In genomic region chr16:21511315-21512210, GRCh38 we compare ENCODE assay signal across 8 cellular contexts.
DNase-seq lines count a peak whose midpoint lies in the region; ATAC-seq and TF ChIP-seq lines count a peak whose summit lies in the region.
"Not testable (repeated sequence)": the region's sequence is repeated elsewhere in the genome, so short reads cannot be mapped to it uniquely, and the experiment has no call there.

No MANE protein-coding gene starts in this region.

- TF ChIP-seq CTCF in AG10803 (conservative IDR thresholded peaks at IDR 0.05; ENCODE audit: low read length); RWPE1 (conservative IDR thresholded peaks at IDR 0.05; ENCODE audit: low read depth); smooth muscle cell (IDR thresholded peaks at IDR 0.05; ENCODE audit: borderline replicate concordance, insufficient read depth, poor library complexity, severe bottlenecking): not testable (repeated sequence)
- peak; percentile 21; the same call in 1 of the 2 replicates for TF ChIP-seq CTCF in HFFc6 (IDR thresholded peaks at IDR 0.05)

- not testable (repeated sequence) for H2AFZ ChIP-seq in smooth muscle cell (ENCODE audit: low read depth)

- CTCF ChIA-PET in RWPE1 (lab: Yijun Ruan, JAX), result interaction anchor here (0.7 kb wide), 1 partner anchor 463 kb away, joined by 4 read pairs; no protein-coding TSS in a partner anchor

- H3K4me1 Mint-ChIP-seq in HFFc6 (ENCODE audit: low read depth), result peaks cover 94% of the 10 kb centered on the region
- peaks cover 69% of the 10 kb centered on the region for H3K4me1 Mint-ChIP-seq in activated T-helper 17 cell treated with anti-CD3 and anti-CD28 coated beads, Interleukin-2, amount 50 U/mL, for 72 hours

- peaks cover 100% of the 10 kb centered on the region for H4K20me1 ChIP-seq in smooth muscle cell (ENCODE audit: low read depth)

- not testable (repeated sequence) for H3K27me3 Mint-ChIP-seq in HFFc6 (ENCODE audit: insufficient read depth); activated T-helper 17 cell treated with anti-CD3 and anti-CD28 coated beads, Interleukin-2, amount 50 U/mL, for 72 hours

- not testable (repeated sequence) for H3K9me3 ChIP-seq in mucosa of rectum (ENCODE audit: control insufficient read depth in 2 of 2, low read length in 2 of 2); smooth muscle cell (replicated peaks; ENCODE audit: low read depth)

- peaks cover 54% of the 10 kb centered on the region for H3K36me3 Mint-ChIP-seq in HFFc6 (ENCODE audit: low read depth)
- H3K36me3 Mint-ChIP-seq in activated T-helper 17 cell treated with anti-CD3 and anti-CD28 coated beads, Interleukin-2, amount 50 U/mL, for 72 hours (ENCODE audit: low read depth), result peaks cover 96% of the 10 kb centered on the region

- peaks cover 99% of the 10 kb centered on the region for H3K79me2 ChIP-seq in smooth muscle cell (ENCODE audit: low read depth)

- intact Hi-C loops in cardiac septum (cut with DNase I), result not testable (repeated sequence)

- H3K27ac ChIP-seq in RWPE1 (peak overlapping the region; percentile 81), mucosa of rectum (ENCODE audit: low read depth in 2 of 2, low read length in 2 of 2) (peak overlapping the region; percentile 34 to 43), smooth muscle cell (ENCODE audit: low read depth) (peak overlapping the region; percentile 68)

- H3K36me3 ChIP-seq in mucosa of rectum (ENCODE audit: control insufficient read depth in 2 of 2, insufficient read depth in 2 of 2, low read length in 2 of 2); smooth muscle cell (ENCODE audit: low read depth): not testable (repeated sequence)

- H3K4me3 ChIP-seq in AG10803 (ENCODE audit: low read length), result 0 out of 2 replicates have a peak overlapping the region, but pooled peaks have one; percentile 22
- not testable (repeated sequence) for H3K4me3 ChIP-seq in mucosa of rectum (ENCODE audit: low read length in 2 of 2); smooth muscle cell

- H3K4me3 Mint-ChIP-seq in HFFc6, result peak overlapping the region; percentile 81
- peak overlapping the region; percentile 51 for H3K4me3 Mint-ChIP-seq in activated T-helper 17 cell treated with anti-CD3 and anti-CD28 coated beads, Interleukin-2, amount 50 U/mL, for 72 hours

- H3K27ac Mint-ChIP-seq in HFFc6, result peak overlapping the region; percentile 95
- peak overlapping the region; percentile 95 for H3K27ac Mint-ChIP-seq in activated T-helper 17 cell treated with anti-CD3 and anti-CD28 coated beads, Interleukin-2, amount 50 U/mL, for 72 hours

- ATAC-seq in activated T-helper 17 cell treated with anti-CD3 and anti-CD28 coated beads, Interleukin-2, amount 50 U/mL, for 72 hours (replicated peaks), result not testable (repeated sequence)

- DNase-seq in AG10803 (ENCODE audit: low read depth), result peak; percentile 68
- peak; percentile 93 for DNase-seq in HFFc6
- not testable (repeated sequence) for DNase-seq in RWPE1 (ENCODE audit: low spot score)
- peak; percentile 50 for DNase-seq in dedifferentiated amniotic fluid mesenchymal stem cell (ENCODE audit: extremely low spot score)
- peak; percentile 76 for DNase-seq in cardiac septum (ENCODE audit: low spot score)
- peak; percentile 35 for DNase-seq in smooth muscle cell (lab: John Stamatoyannopoulos, UW; ENCODE audit: unreplicated experiment)

- H3K4me2 ChIP-seq in smooth muscle cell, result peak overlapping the region; percentile 22

- POLR2A ChIA-PET in RWPE1 (lab: Yijun Ruan, JAX; ENCODE audit: low non-redundant PET), result not testable (repeated sequence)

- H3K27me3 ChIP-seq in mucosa of rectum (ENCODE audit: control insufficient read depth in 2 of 2, insufficient read depth in 2 of 2, low read length in 2 of 2); smooth muscle cell (ENCODE audit: low read depth): not testable (repeated sequence)

- H3K4me1 ChIP-seq in mucosa of rectum (ENCODE audit: control insufficient read depth in 2 of 2, insufficient read depth in 2 of 2, low read length in 2 of 2), result peaks cover 30 to 40% of the 10 kb centered on the region in 2 donors
- peaks cover 17% of the 10 kb centered on the region for H3K4me1 ChIP-seq in smooth muscle cell (ENCODE audit: low read depth)

- peaks cover 13% of the 10 kb centered on the region for H3F3A ChIP-seq in smooth muscle cell (ENCODE audit: low read depth)

- not testable (repeated sequence) for H3K9ac ChIP-seq in mucosa of rectum (ENCODE audit: low read depth in 1 of 2, low read length in 2 of 2); smooth muscle cell (ENCODE audit: low read depth)

- WGBS in smooth muscle cell (ENCODE audit: low lambda C conversion rate), result 51% methylated on average over 29 of the region's 29 CpGs

- not testable (repeated sequence) for H3K9me3 Mint-ChIP-seq in HFFc6; activated T-helper 17 cell treated with anti-CD3 and anti-CD28 coated beads, Interleukin-2, amount 50 U/mL, for 72 hours
